32 cellular contexts compared by ENCODE assay signal in the genomic region with DNA sequence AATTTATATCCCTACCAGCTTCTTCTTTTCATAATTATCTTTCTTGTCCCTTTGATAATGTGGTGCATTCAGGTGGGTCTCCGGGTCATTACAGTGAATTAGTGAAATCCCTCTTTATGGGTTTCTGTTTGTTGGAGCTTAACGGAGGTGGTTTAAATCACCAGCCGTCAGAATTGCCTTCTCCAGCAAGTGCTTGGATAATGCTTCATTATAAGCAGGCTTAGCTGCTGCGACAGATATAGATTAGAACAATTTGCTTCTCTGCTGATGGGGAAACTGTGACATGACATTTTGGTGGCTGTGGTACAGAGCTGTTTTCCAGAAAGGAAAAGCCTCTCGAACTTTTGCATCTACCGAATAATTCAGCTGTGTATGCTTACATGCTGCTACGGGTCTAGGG.
"Had no signal": no experiment of that assay in that cellular context is flagged by ENCODE, and none has a peak within 500 bp of the region (broad histone marks: within the 10 kb centered on the region; RNA-seq: fewer than 3 reads in every experiment).

No MANE protein-coding gene starts in this region.

- ATAC-seq: activated CD8-positive, alpha-beta memory T cell treated with anti-CD3 and anti-CD28 coated beads, Interleukin-2, amount 10 ng/mL, durations not matched to agents 7 days and 5 days; activated naive CD8-positive, alpha-beta T cell treated with anti-CD3 and anti-CD28 coated beads, Interleukin-2, amount 50 U/mL, for 24 hours; Right ventricle myocardium inferior; SK-N-SH treated with all-trans-retinoic acid at 6 μM for 48 hours had no signal

- H3K36me3 ChIP-seq: brain microvascular endothelial cell had no signal

- H3K9me3 Mint-ChIP-seq: activated CD4-positive, alpha-beta memory T cell treated with anti-CD3 and anti-CD28 coated beads, Interleukin-2, amount 10 ng/mL, durations not matched to agents 7 days and 5 days; activated naive CD8-positive, alpha-beta T cell treated with anti-CD3 and anti-CD28 coated beads, Interleukin-2, amount 50 U/mL, for 24 hours had no signal

- H3K4me1 Mint-ChIP-seq: activated CD4-positive, alpha-beta memory T cell treated with anti-CD3 and anti-CD28 coated beads, Interleukin-2, amount 10 ng/mL, durations not matched to agents 7 days and 5 days; activated CD8-positive, alpha-beta memory T cell treated with anti-CD3 and anti-CD28 coated beads, Interleukin-2, amount 10 ng/mL, durations not matched to agents 7 days and 5 days; activated naive CD4-positive, alpha-beta T cell treated with anti-CD3 and anti-CD28 coated beads, Interleukin-2, amount 10 ng/mL, durations not matched to agents 7 days and 5 days; activated naive CD8-positive, alpha-beta T cell treated with anti-CD3 and anti-CD28 coated beads, Interleukin-2, amount 50 U/mL, for 24 hours had no signal

- H3K27me3 ChIP-seq: brain microvascular endothelial cell had no signal

- H3K36me3 Mint-ChIP-seq: activated CD8-positive, alpha-beta memory T cell treated with anti-CD3 and anti-CD28 coated beads, Interleukin-2, amount 10 ng/mL, durations not matched to agents 7 days and 5 days; activated naive CD4-positive, alpha-beta T cell treated with anti-CD3 and anti-CD28 coated beads, Interleukin-2, amount 10 ng/mL, durations not matched to agents 7 days and 5 days; activated naive CD8-positive, alpha-beta T cell had no signal

- H3K27ac Mint-ChIP-seq: activated CD4-positive, alpha-beta memory T cell treated with anti-CD3 and anti-CD28 coated beads, Interleukin-2, amount 10 ng/mL, durations not matched to agents 7 days and 5 days; activated CD8-positive, alpha-beta memory T cell treated with anti-CD3 and anti-CD28 coated beads, Interleukin-2, amount 10 ng/mL, durations not matched to agents 7 days and 5 days; activated naive CD4-positive, alpha-beta T cell treated with anti-CD3 and anti-CD28 coated beads, Interleukin-2, amount 10 ng/mL, durations not matched to agents 7 days and 5 days; activated naive CD8-positive, alpha-beta T cell; activated naive CD8-positive, alpha-beta T cell treated with anti-CD3 and anti-CD28 coated beads, Interleukin-2, amount 50 U/mL, for 24 hours had no signal

- H3K27ac ChIP-seq: brain microvascular endothelial cell, PC-9, RWPE1 had no signal

- H3K4me3 Mint-ChIP-seq: activated CD4-positive, alpha-beta memory T cell treated with anti-CD3 and anti-CD28 coated beads, Interleukin-2, amount 10 ng/mL, durations not matched to agents 7 days and 5 days; activated CD8-positive, alpha-beta memory T cell treated with anti-CD3 and anti-CD28 coated beads, Interleukin-2, amount 10 ng/mL, durations not matched to agents 7 days and 5 days; activated naive CD4-positive, alpha-beta T cell treated with anti-CD3 and anti-CD28 coated beads, Interleukin-2, amount 10 ng/mL, durations not matched to agents 7 days and 5 days; activated naive CD8-positive, alpha-beta T cell; activated naive CD8-positive, alpha-beta T cell treated with anti-CD3 and anti-CD28 coated beads, Interleukin-2, amount 50 U/mL, for 24 hours had no signal

- DNase-seq: activated CD4-positive, alpha-beta memory T cell treated with anti-CD3 and anti-CD28 coated beads, Interleukin-2, amount 10 ng/mL, durations not matched to agents 7 days and 5 days; activated CD4-positive, alpha-beta T cell treated with anti-CD3 and anti-CD28 coated beads for 1 hour; activated CD4-positive, alpha-beta T cell treated with anti-CD3 and anti-CD28 coated beads for 48 hours; activated CD4-positive, CD25-positive, alpha-beta regulatory T cell; activated CD8-positive, alpha-beta memory T cell treated with anti-CD3 and anti-CD28 coated beads for 24 hours; activated CD8-positive, alpha-beta memory T cell treated with anti-CD3 and anti-CD28 coated beads, Interleukin-2, amount 10 ng/mL, durations not matched to agents 7 days and 5 days; activated CD8-positive, alpha-beta memory T cell treated with anti-CD3 and anti-CD28 coated beads, Interleukin-2, amount 50 U/mL, for 48 hours; activated effector memory CD4-positive, alpha-beta T cell treated with Interleukin-2 at 50 U/mL for 16 hours; activated naive CD4-positive, alpha-beta T cell treated with anti-CD3 and anti-CD28 coated beads, Interleukin-2, amount 10 ng/mL, durations not matched to agents 7 days and 5 days; activated naive CD8-positive, alpha-beta T cell treated with anti-CD3 and anti-CD28 coated beads, Interleukin-2, amount 50 U/mL, for 24 hours; activated T-cell treated with anti-CD3 and anti-CD28 coated beads, Interleukin-2, amount 50 U/mL, for 48 hours; anterior cingulate cortex; brain microvascular endothelial cell; central memory CD4-positive, alpha-beta T cell; Karpas-422; KBM-7; NCI-H1105; NCI-H1417 treated with DMSO at 0.1 percent for 48 hours; NCI-H1930; NCI-H2081 treated with DMSO at 0.1 percent for 48 hours; NCI-H510A; NCI-H774; PC-9; SIG-M5; SW 1271; T-helper 1 cell; T-helper 2 cell; T-helper 9 cell had no signal

- H3K4me3 ChIP-seq: PC-9 had no signal

- H3K27me3 Mint-ChIP-seq: activated CD4-positive, alpha-beta memory T cell treated with anti-CD3 and anti-CD28 coated beads, Interleukin-2, amount 10 ng/mL, durations not matched to agents 7 days and 5 days; activated CD8-positive, alpha-beta memory T cell treated with anti-CD3 and anti-CD28 coated beads, Interleukin-2, amount 10 ng/mL, durations not matched to agents 7 days and 5 days; activated naive CD4-positive, alpha-beta T cell treated with anti-CD3 and anti-CD28 coated beads, Interleukin-2, amount 10 ng/mL, durations not matched to agents 7 days and 5 days; activated naive CD8-positive, alpha-beta T cell had no signal
